In the genomic region with DNA sequence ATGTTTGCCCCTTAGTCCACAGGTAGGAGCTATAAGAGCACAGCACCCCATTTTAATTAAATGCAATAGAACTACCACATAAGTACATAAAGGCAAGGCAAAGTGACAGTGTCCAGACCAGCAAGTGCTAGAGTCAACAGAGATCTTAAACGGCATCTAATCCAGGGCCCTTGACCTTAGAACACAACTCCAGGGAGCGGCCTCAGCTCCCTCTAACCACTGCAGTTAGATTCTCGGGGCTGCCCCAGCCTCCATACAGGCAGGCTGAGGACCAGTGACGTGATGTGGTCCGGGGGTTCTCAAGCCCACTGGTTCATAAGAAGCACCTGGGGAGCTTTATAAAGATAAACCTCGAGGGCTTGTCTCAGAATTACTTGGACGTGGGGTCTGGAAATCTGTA, we compare ENCODE assay signal across 21 cellular contexts. TPM values are rescaled to one million over a fixed set of nuclear protein-coding genes. Genes with fewer than 3 reads are reported as not detected.
"Had no signal": no experiment of that assay in that cellular context is flagged by ENCODE, and none has a peak within 500 bp of the region (broad histone marks: within the 10 kb centered on the region; RNA-seq: fewer than 3 reads in every experiment).

No MANE protein-coding gene starts in this region.

- H3K36me3 ChIP-seq: cardiac muscle cell, upper lobe of left lung had no signal

- H3K9me3 ChIP-seq: upper lobe of left lung had no signal

- DNase-seq: activated B cell treated with CpG ODN at 0.5 μM for 24 hours; activated CD4-positive, alpha-beta T cell treated with anti-CD3 and anti-CD28 coated beads, Interleukin-2, amount 50 U/mL, for 4 hours; activated effector memory CD4-positive, alpha-beta T cell treated with anti-CD3 and anti-CD28 coated beads, Interleukin-2, amount 50 U/mL, for 16 hours; activated naive CD4-positive, alpha-beta T cell treated with anti-CD3 and anti-CD28 coated beads, Interleukin-2, amount 50 U/mL, for 16 hours; activated T-cell treated with anti-CD3 and anti-CD28 coated beads, Interleukin-2, amount 50 U/mL, for 72 hours; effector CD4-positive, alpha-beta T cell; immature natural killer cell; kidney glomerular epithelial cell; left ventricle myocardium superior; naive B cell; occipital lobe; stimulated activated CD4-positive, alpha-beta T cell treated with anti-CD3 and anti-CD28 coated beads, Interleukin-2, amount 100 ng/mL, for 48 hours; stimulated activated CD8-positive, alpha-beta memory T cell treated with anti-CD3 and anti-CD28 coated beads, Interleukin-4, amount 100 ng/mL, for 48 hours; T1000 had no signal

- H3K27me3 ChIP-seq: cardiac muscle cell, upper lobe of left lung had no signal

- H3K27ac ChIP-seq: cardiac muscle cell, upper lobe of left lung had no signal

- H3K4me3 ChIP-seq: cardiac muscle cell, upper lobe of left lung had no signal

- ATAC-seq: left ventricle myocardium superior, sciatic nerve had no signal

RNA-seq across cellular contexts. Expression of a gene that starts 10.0 kb away (rescaled TPM):
- total RNA-seq: activated B cell treated with CpG ODN at 0.5 μM for 24 hours, cardiac muscle cell, chondrocyte, fibroblast of lung, glomerular endothelial cell, left ventricle myocardium superior, mononuclear cell, sciatic nerve had no signal
- polyA plus RNA-seq: cardiac muscle cell, fibroblast of lung, immature natural killer cell had no signal
